8 cellular contexts compared by ENCODE assay signal in genomic region chr12:62191747-62192485, GRCh38.
DNase-seq lines count a peak whose midpoint lies in the region; ATAC-seq, FAIRE-seq and TF ChIP-seq lines count a peak whose summit lies in the region.

No MANE protein-coding gene starts in this region.

- H3K9me3 Mint-ChIP-seq in stimulated activated memory B cell treated with anti-CD40 and anti-IgM and Interleukin-4, amounts not matched to agents 10 μg/mL and 1 μg/mL and 100 μg/mL, for 72 hours, result no peaks in the 10 kb centered on the region

- H3K4me2 ChIP-seq in OCI-LY7 (ENCODE audit: low read length), result no peak overlapping the region; the same call in 1 of the 2 replicates

- no peak for FAIRE-seq in bronchial epithelial cell (lab: Jason Lieb, UNC)

- H3K79me2 ChIP-seq in OCI-LY7 (ENCODE audit: insufficient read depth, low read depth, low read length), result no peaks in the 10 kb centered on the region

- H3K27ac Mint-ChIP-seq in stimulated activated memory B cell treated with anti-CD40 and anti-IgM and Interleukin-4, amounts not matched to agents 10 μg/mL and 1 μg/mL and 100 μg/mL, for 72 hours, result no peak overlapping the region

- H3K4me3 Mint-ChIP-seq in stimulated activated memory B cell treated with anti-CD40 and anti-IgM and Interleukin-4, amounts not matched to agents 10 μg/mL and 1 μg/mL and 100 μg/mL, for 72 hours, result peak overlapping the region; percentile 70

- BruUV-seq in OCI-LY7 (replicated peaks; lab: Mats Ljungman, UMichigan), result no TSS peak

- CTCF ChIA-PET in OCI-LY7 (lab: Charles Lee; ENCODE audit: unreplicated experiment), result no interaction called here

- intact Hi-C loops in OCI-LY7 (cut with micrococcal nuclease; ENCODE audit: unreplicated experiment) (loop anchor here (1.0 kb wide), 1 partner anchor 186 kb away; no protein-coding TSS in a partner anchor), lower leg skin (cut with DNase I; ENCODE audit: low total_unique reads) (no loop called here)

- H2AFZ ChIP-seq in OCI-LY7 (ENCODE audit: low read length), result peak overlapping the region; percentile 71; the same call in 1 of the 2 replicates

- TF ChIP-seq POLR2A in lower leg skin (IDR thresholded peaks at IDR 0.05), result no peak

- H3K9me3 ChIP-seq in OCI-LY7 (ENCODE audit: low read length), result no peaks in the 10 kb centered on the region

- H4K20me1 ChIP-seq in OCI-LY7 (ENCODE audit: insufficient read depth, low read length), result no peaks in the 10 kb centered on the region

- peaks cover 30% of the 10 kb centered on the region for H3K27me3 Mint-ChIP-seq in stimulated activated memory B cell treated with anti-CD40 and anti-IgM and Interleukin-4, amounts not matched to agents 10 μg/mL and 1 μg/mL and 100 μg/mL, for 72 hours

- H3K27me3 ChIP-seq in bronchial epithelial cell (ENCODE audit: control insufficient read depth, insufficient read depth, low read length), result peaks cover 19% of the 10 kb centered on the region

- H3K4me3 ChIP-seq in OCI-LY7 (ENCODE audit: low read depth, low read length, poor library complexity, severe bottlenecking) (no peak overlapping the region), bronchial epithelial cell (ENCODE audit: low read depth, low read length) (peak overlapping the region; percentile 21), lower leg skin (ENCODE audit: low read depth, poor library complexity, severe bottlenecking) (peak overlapping the region; percentile 19)

- POLR2A ChIA-PET in OCI-LY7 (lab: Charles Lee), result no interaction called here

- no peak overlapping the region for H3K27ac ChIP-seq in OCI-LY7 (ENCODE audit: low read depth, low read length, poor library complexity, severe bottlenecking)

- H3K36me3 Mint-ChIP-seq in stimulated activated memory B cell treated with anti-CD40 and anti-IgM and Interleukin-4, amounts not matched to agents 10 μg/mL and 1 μg/mL and 100 μg/mL, for 72 hours, result no peaks in the 10 kb centered on the region

- ATAC-seq in GM19395 (IDR thresholded peaks at IDR 0.05; ENCODE audit: unreplicated experiment), result peak; percentile 10
- ATAC-seq in stimulated activated memory B cell treated with anti-CD40 and anti-IgM and Interleukin-4, amounts not matched to agents 10 μg/mL and 1 μg/mL and 100 μg/mL, for 72 hours, result peak; percentile 35

- peaks cover 11% of the 10 kb centered on the region for H3K4me1 ChIP-seq in OCI-LY7 (ENCODE audit: insufficient read depth, low read length, poor library complexity, severe bottlenecking)

- H3K9me2 ChIP-seq in OCI-LY7 (ENCODE audit: insufficient read depth, low read length), result no peaks in the 10 kb centered on the region

- H3K36me3 ChIP-seq in OCI-LY7 (ENCODE audit: insufficient read depth, low read length), result no peaks in the 10 kb centered on the region
- H3K36me3 ChIP-seq in bronchial epithelial cell (ENCODE audit: control insufficient read depth, insufficient read depth, low read length), result no peaks in the 10 kb centered on the region

- TF ChIP-seq CTCF in OCI-LY7 (conservative IDR thresholded peaks at IDR 0.05; ENCODE audit: low read length) (no peak), bronchial epithelial cell (IDR thresholded peaks at IDR 0.05; ENCODE audit: insufficient read depth, low read length, severe bottlenecking) (no peak), lower leg skin (IDR thresholded peaks at IDR 0.05) (no peak)

- DNase-seq in OCI-LY7 (ENCODE audit: low spot score) (no peak), bronchial epithelial cell (ENCODE audit: low read depth) (peak; percentile 62), lower leg skin (ENCODE audit: low spot score in 2 of 2) (no peak), cerebellum (ENCODE audit: low spot score) (no peak), NCI-H2196 (lab: John Stamatoyannopoulos, UW; ENCODE audit: unreplicated experiment) (no peak), middle frontal gyrus (ENCODE audit: extremely low spot score, low spot score) (no peak)

- H3K4me1 Mint-ChIP-seq in stimulated activated memory B cell treated with anti-CD40 and anti-IgM and Interleukin-4, amounts not matched to agents 10 μg/mL and 1 μg/mL and 100 μg/mL, for 72 hours, result peaks cover 33% of the 10 kb centered on the region

- 1% methylated on average over 45 to 46 of the region's 46 CpGs for WGBS in lower leg skin, 2 donors
